Comparison of ENCODE assay signal across 12 cellular contexts in genomic region chr2:10439185-10439879, GRCh38. TPM values are rescaled to one million over a fixed set of nuclear protein-coding genes. Genes with fewer than 3 reads are reported as not detected.
A peak's percentile ranks its signal among the peaks of the same experiment; 100 is the strongest.
DNase-seq lines count a peak whose midpoint lies in the region; FAIRE-seq and TF ChIP-seq lines count a peak whose summit lies in the region.
"Had no signal": no experiment of that assay in that cellular context is flagged by ENCODE, and none has a peak within 500 bp of the region (broad histone marks: within the 10 kb centered on the region; RNA-seq: fewer than 3 reads in every experiment).

No MANE protein-coding gene starts in this region.

- H3K27me3 Mint-ChIP-seq in brain (no peaks in the 10 kb centered on the region), nephron progenitor cell (ENCODE audit: low read depth, poor library complexity) (no peaks in the 10 kb centered on the region)
- H3K27me3 Mint-ChIP-seq in activated T-helper 1 cell treated with anti-CD3 and anti-CD28 coated beads, Interleukin-12 subunit alpha, Interleukin-12 subunit beta, Interleukin-2, Interleukin-4 antibody, amounts not matched to agents 30 ng/mL and 10 ng/mL and 1 ng/mL, durations not matched to agents 14 hours and 24 hours and 36 hours (ENCODE audit: insufficient read depth): peaks cover 2% of the 10 kb centered on the region
- H3K27me3 Mint-ChIP-seq: activated naive CD8-positive, alpha-beta T cell treated with anti-CD3 and anti-CD28 coated beads, Interleukin-2, amount 10 ng/mL, durations not matched to agents 7 days and 5 days had no signal

- FAIRE-seq in GM12891 (lab: Jason Lieb, UNC): no peak
- FAIRE-seq in frontal cortex (lab: Jason Lieb, UNC): no peak

- H3K9me3 Mint-ChIP-seq in brain (no peaks in the 10 kb centered on the region), nephron progenitor cell (no peaks in the 10 kb centered on the region)
- H3K9me3 Mint-ChIP-seq in activated T-helper 1 cell treated with anti-CD3 and anti-CD28 coated beads, Interleukin-12 subunit alpha, Interleukin-12 subunit beta, Interleukin-2, Interleukin-4 antibody, amounts not matched to agents 30 ng/mL and 10 ng/mL and 1 ng/mL, durations not matched to agents 14 hours and 24 hours and 36 hours: no peaks in the 10 kb centered on the region
- H3K9me3 Mint-ChIP-seq: activated naive CD8-positive, alpha-beta T cell treated with anti-CD3 and anti-CD28 coated beads, Interleukin-2, amount 10 ng/mL, durations not matched to agents 7 days and 5 days had no signal

- intact Hi-C loops in activated T-helper 1 cell treated with anti-CD3 and anti-CD28 coated beads, Interleukin-12 subunit alpha, Interleukin-12 subunit beta, Interleukin-2, Interleukin-4 antibody, amounts not matched to agents 30 ng/mL and 10 ng/mL and 1 ng/mL, durations not matched to agents 14 hours and 24 hours and 36 hours (cut with micrococcal nuclease): no loop called here

- DNase-seq in GM12891 (ENCODE audit: insufficient read length, low spot score): no peak
- DNase-seq in M059J (ENCODE audit: low read depth): peak; percentile 44
- DNase-seq in nephron progenitor cell: no peak
- no peak for DNase-seq in dedifferentiated amniotic fluid mesenchymal stem cell (ENCODE audit: extremely low spot score)
- no peak for DNase-seq in activated T-helper 1 cell treated with anti-CD3 and anti-CD28 coated beads, Interleukin-12 subunit alpha, Interleukin-12 subunit beta, Interleukin-2, Interleukin-4 antibody, amounts not matched to agents 30 ng/mL and 10 ng/mL and 1 ng/mL, durations not matched to agents 14 hours and 24 hours and 36 hours (ENCODE audit: low spot score)
- no peak for DNase-seq in frontal cortex (ENCODE audit: low spot score in 2 of 2)
- DNase-seq: activated naive CD8-positive, alpha-beta T cell treated with anti-CD3 and anti-CD28 coated beads, Interleukin-2, amount 10 ng/mL, durations not matched to agents 7 days and 5 days; NCI-H1048; NCI-H2171 treated with DMSO at 0.1 percent for 48 hours; retina; thyroid gland had no signal

- H3K36me3 Mint-ChIP-seq in brain (peaks cover 49% of the 10 kb centered on the region), nephron progenitor cell (ENCODE audit: low read depth) (peaks cover 48% of the 10 kb centered on the region)
- peaks cover 47% of the 10 kb centered on the region for H3K36me3 Mint-ChIP-seq in activated T-helper 1 cell treated with anti-CD3 and anti-CD28 coated beads, Interleukin-12 subunit alpha, Interleukin-12 subunit beta, Interleukin-2, Interleukin-4 antibody, amounts not matched to agents 30 ng/mL and 10 ng/mL and 1 ng/mL, durations not matched to agents 14 hours and 24 hours and 36 hours (ENCODE audit: low read depth)

- TF ChIP-seq POLR2A in GM12891 (IDR thresholded peaks at IDR 0.05; ENCODE audit: low read depth, low read length): 0 out of 2 replicates have a peak, but pooled peaks have one; percentile 24

- TF ChIP-seq CTCF in brain (conservative IDR thresholded peaks at IDR 0.05): no peak
- no peak for TF ChIP-seq CTCF in nephron progenitor cell (IDR thresholded peaks at IDR 0.05)

- H3K4me1 Mint-ChIP-seq in brain (peaks cover 30% of the 10 kb centered on the region), nephron progenitor cell (peaks cover 5% of the 10 kb centered on the region)
- peaks cover 23% of the 10 kb centered on the region for H3K4me1 Mint-ChIP-seq in activated T-helper 1 cell treated with anti-CD3 and anti-CD28 coated beads, Interleukin-12 subunit alpha, Interleukin-12 subunit beta, Interleukin-2, Interleukin-4 antibody, amounts not matched to agents 30 ng/mL and 10 ng/mL and 1 ng/mL, durations not matched to agents 14 hours and 24 hours and 36 hours (ENCODE audit: low read depth)

- H3K27ac Mint-ChIP-seq in brain (peak overlapping the region in 3 of 5 experiments; percentile 51 to 54 (median 54)), nephron progenitor cell (peak overlapping the region; percentile 90)
- no peak overlapping the region for H3K27ac Mint-ChIP-seq in activated T-helper 1 cell treated with anti-CD3 and anti-CD28 coated beads, Interleukin-12 subunit alpha, Interleukin-12 subunit beta, Interleukin-2, Interleukin-4 antibody, amounts not matched to agents 30 ng/mL and 10 ng/mL and 1 ng/mL, durations not matched to agents 14 hours and 24 hours and 36 hours
- H3K27ac Mint-ChIP-seq: activated naive CD8-positive, alpha-beta T cell treated with anti-CD3 and anti-CD28 coated beads, Interleukin-2, amount 10 ng/mL, durations not matched to agents 7 days and 5 days had no signal

- no peak overlapping the region for H3K4me3 Mint-ChIP-seq in brain
- H3K4me3 Mint-ChIP-seq in nephron progenitor cell: no peak overlapping the region
- no peak overlapping the region for H3K4me3 Mint-ChIP-seq in activated T-helper 1 cell treated with anti-CD3 and anti-CD28 coated beads, Interleukin-12 subunit alpha, Interleukin-12 subunit beta, Interleukin-2, Interleukin-4 antibody, amounts not matched to agents 30 ng/mL and 10 ng/mL and 1 ng/mL, durations not matched to agents 14 hours and 24 hours and 36 hours
- H3K4me3 Mint-ChIP-seq: activated naive CD8-positive, alpha-beta T cell treated with anti-CD3 and anti-CD28 coated beads, Interleukin-2, amount 10 ng/mL, durations not matched to agents 7 days and 5 days had no signal

TF ChIP-seq in GM12891, 5 proteins besides CTCF, POLR2A, EP300 and RAD21:
- TF ChIP-seq PAX5 (IDR thresholded peaks at IDR 0.05; ENCODE audit: insufficient read depth, low read length, severe bottlenecking): no peak
- no peak for TF ChIP-seq SPI1 (IDR thresholded peaks at IDR 0.05; ENCODE audit: low read depth, low read length)
- no peak; the same call in 1 of the 2 replicates for TF ChIP-seq POLR2AphosphoS5 (IDR thresholded peaks at IDR 0.05; ENCODE audit: low read depth, low read length)
- no peak for TF ChIP-seq POU2F2 (IDR thresholded peaks at IDR 0.05; ENCODE audit: low read depth, low read length)
- TF ChIP-seq TAF1 (IDR thresholded peaks at IDR 0.05; ENCODE audit: low read depth, low read length): no peak
TF ChIP-seq in GM12891: peak in this region for 0.

RNA-seq across cellular contexts. Expression of gene ODC1, which starts 8.8 kb away (rescaled TPM):
- polyA plus RNA-seq in GM12891 (2012; ENCODE audit: low read depth, missing spikeins): 107 TPM
- total RNA-seq in M059J (2014; rRNA removed; shearing (Covaris generic)): 49.9 and 69.0 TPM in 2 replicates
- polyA plus RNA-seq in brain (ENCODE audit: insufficient read depth, low read depth, low replicate concordance): 75.0 TPM
- 235 and 247 TPM in 2 replicates for total RNA-seq in activated T-helper 1 cell treated with anti-CD3 and anti-CD28 coated beads, Interleukin-12 subunit alpha, Interleukin-12 subunit beta, Interleukin-2, Interleukin-4 antibody, amounts not matched to agents 30 ng/mL and 10 ng/mL and 1 ng/mL, durations not matched to agents 14 hours and 24 hours and 36 hours
- 143 TPM for total RNA-seq in frontal cortex
